ENCODE assay signal across 15 cellular contexts in the genomic region with DNA sequence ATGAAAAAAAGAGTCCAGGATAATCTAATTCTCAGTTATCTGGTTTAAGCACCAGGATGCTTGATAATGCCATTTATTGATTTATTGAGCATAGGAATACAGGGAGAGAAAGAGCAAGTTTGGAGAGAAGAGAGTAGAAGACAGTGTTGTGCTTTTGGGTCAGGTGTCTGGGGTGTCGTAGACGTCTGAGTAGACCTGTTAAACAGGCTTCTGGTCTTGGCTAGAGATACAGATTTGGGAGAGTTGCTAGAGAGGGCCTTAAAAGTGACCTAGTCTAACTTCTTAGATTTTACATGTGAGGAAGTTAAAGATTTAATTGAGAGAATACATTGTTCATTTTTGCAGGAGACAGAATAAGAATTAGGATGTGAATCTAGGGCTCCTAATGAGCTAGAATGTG. TPM values are rescaled to one million over a fixed set of nuclear protein-coding genes. Genes with fewer than 3 reads are reported as not detected.
DNase-seq lines count a peak whose midpoint lies in the region; ATAC-seq and TF ChIP-seq lines count a peak whose summit lies in the region.
"Had no signal": no experiment of that assay in that cellular context is flagged by ENCODE, and none has a peak within 500 bp of the region (broad histone marks: within the 10 kb centered on the region; RNA-seq: fewer than 3 reads in every experiment).

No MANE protein-coding gene starts in this region.

- no peak for ATAC-seq in activated T-cell treated with anti-CD3 and anti-CD28 coated beads, Interleukin-2, amount 50 U/mL, for 72 hours (replicated peaks in 1 of 2)
- ATAC-seq in PC-3 = no peak

- H3K36me3 ChIP-seq in CD4-positive, alpha-beta memory T cell (ENCODE audit: insufficient read depth, low read length) = no peaks in the 10 kb centered on the region
- H3K36me3 ChIP-seq in prostate gland (no peaks in the 10 kb centered on the region), PC-3 (ENCODE audit: low read depth, low read length) (peaks cover 25% of the 10 kb centered on the region)

- no peaks in the 10 kb centered on the region for H3K9me2 ChIP-seq in PC-3 (replicated peaks; ENCODE audit: low read length)

- TF ChIP-seq CTCF in VCaP (conservative IDR thresholded peaks at IDR 0.05) (no peak), prostate gland (IDR thresholded peaks at IDR 0.05) (no peak), PC-3 (conservative IDR thresholded peaks at IDR 0.05; ENCODE audit: low read depth, low read length) (no peak)

- peaks cover 54% of the 10 kb centered on the region for H3K4me1 Mint-ChIP-seq in activated T-cell treated with anti-CD3 and anti-CD28 coated beads, Interleukin-2, amount 50 U/mL, for 72 hours (ENCODE audit: low read depth)
- H3K4me1 Mint-ChIP-seq in CD4-positive, alpha-beta memory T cell = peaks cover 50 to 91% (median 70%) of the 10 kb centered on the region in 4 donors
- H3K4me1 Mint-ChIP-seq: H9 had no signal

- no peaks in the 10 kb centered on the region for H3K27me3 ChIP-seq in CD4-positive, alpha-beta memory T cell (ENCODE audit: insufficient read depth, low read length)
- H3K27me3 ChIP-seq in prostate gland (replicated peaks; ENCODE audit: insufficient read depth) (no peaks in the 10 kb centered on the region), PC-3 (ENCODE audit: low read length) (no peaks in the 10 kb centered on the region)

- no peaks in the 10 kb centered on the region for H4K20me1 ChIP-seq in PC-3 (ENCODE audit: low read length)

- no peaks in the 10 kb centered on the region for H3K9me3 Mint-ChIP-seq in activated T-cell treated with anti-CD3 and anti-CD28 coated beads, Interleukin-2, amount 50 U/mL, for 72 hours
- H3K9me3 Mint-ChIP-seq in CD4-positive, alpha-beta memory T cell = no peaks in the 10 kb centered on the region
- H3K9me3 Mint-ChIP-seq: H9 had no signal

- peaks cover 33% of the 10 kb centered on the region for H3K79me2 ChIP-seq in PC-3 (ENCODE audit: low read length)

- intact Hi-C loops in CD4-positive, alpha-beta memory T cell (cut with micrococcal nuclease) = no loop called here
- intact Hi-C loops in prostate gland (cut with DNase I) (no loop called here), PC-3 (cut with micrococcal nuclease) (no loop called here)

- WGBS in prostate gland = 39% methylated on average over 2 of the region's 2 CpGs

- H3K4me3 ChIP-seq in CD4-positive, alpha-beta memory T cell (ENCODE audit: low read length in 2 of 2) = no peak overlapping the region
- H3K4me3 ChIP-seq in prostate gland = no peak overlapping the region
- H3K4me3 ChIP-seq in PC-3 (ENCODE audit: low read length) = no peak overlapping the region
- H3K4me3 ChIP-seq: GM23248 had no signal

- no peaks in the 10 kb centered on the region for H3K9me3 ChIP-seq in CD4-positive, alpha-beta memory T cell (ENCODE audit: control insufficient read depth in 1 of 2, low read length in 2 of 2)
- H3K9me3 ChIP-seq in prostate gland (no peaks in the 10 kb centered on the region), PC-3 (ENCODE audit: low read length) (peaks cover 10% of the 10 kb centered on the region)

- TF ChIP-seq POLR2A in prostate gland (IDR thresholded peaks at IDR 0.05) = no peak

- no peaks in the 10 kb centered on the region for H3F3A ChIP-seq in PC-3 (ENCODE audit: low read length, unreplicated experiment)

- DNase-seq in activated T-cell treated with anti-CD3 and anti-CD28 coated beads, Interleukin-2, amount 50 U/mL, for 72 hours = no peak
- DNase-seq in activated T-cell treated with anti-CD3 and anti-CD28 coated beads for 4 hours (no peak), prostate gland (ENCODE audit: low spot score) (peak; percentile 17), glomerular visceral epithelial cell (ENCODE audit: extremely low spot score) (no peak), PC-3 (no peak)
- DNase-seq in CD4-positive, alpha-beta memory T cell = no peak
- DNase-seq: H9, KBM-7, NCI-H1092, NCI-H1436 treated with DMSO at 0.1 percent for 48 hours, NCI-H1930, NCI-H2227 treated with DMSO at 0.1 percent for 48 hours, NCI-H510A had no signal

- no TSS peak for BruUV-seq in PC-3 (replicated peaks; lab: Mats Ljungman, UMichigan)

- POLR2A ChIA-PET in CD4-positive, alpha-beta memory T cell (lab: Charles Lee; ENCODE audit: partially characterized antibody) = interaction anchor here (0.6 to 5.1 kb wide), 2 partner anchors 34 to 85 kb away, joined by 3 to 19 read pairs; a partner anchor contains a TSS
- POLR2A ChIA-PET in PC-3 (lab: Charles Lee; ENCODE audit: unreplicated experiment) = no interaction called here

- peaks cover 58% of the 10 kb centered on the region for H3K4me1 ChIP-seq in CD4-positive, alpha-beta memory T cell (ENCODE audit: insufficient read depth, low read length)
- H3K4me1 ChIP-seq in prostate gland (replicated peaks) (no peaks in the 10 kb centered on the region), PC-3 (ENCODE audit: insufficient read depth, low read length) (peaks cover 18% of the 10 kb centered on the region)

- H3K36me3 Mint-ChIP-seq in activated T-cell treated with anti-CD3 and anti-CD28 coated beads, Interleukin-2, amount 50 U/mL, for 72 hours (ENCODE audit: insufficient read depth in 2 of 2) = peaks cover 3 to 10% of the 10 kb centered on the region in 2 donors
- peaks cover 25 to 42% of the 10 kb centered on the region in 2 donors for H3K36me3 Mint-ChIP-seq in CD4-positive, alpha-beta memory T cell

- no peak overlapping the region for H3K9ac ChIP-seq in PC-3 (ENCODE audit: low read length)
- H3K9ac ChIP-seq: GM23248 had no signal

- H3K27ac Mint-ChIP-seq in activated T-cell treated with anti-CD3 and anti-CD28 coated beads, Interleukin-2, amount 50 U/mL, for 72 hours = peak overlapping the region; percentile 33
- peak overlapping the region in 6 of 7 donors; percentile 0 to 90 (median 51) for H3K27ac Mint-ChIP-seq in CD4-positive, alpha-beta memory T cell
- H3K27ac Mint-ChIP-seq: H9 had no signal

- H3K4me2 ChIP-seq in PC-3 (ENCODE audit: low read length) = no peak overlapping the region

- H3K4me3 Mint-ChIP-seq in activated T-cell treated with anti-CD3 and anti-CD28 coated beads, Interleukin-2, amount 50 U/mL, for 72 hours = no peak overlapping the region
- H3K4me3 Mint-ChIP-seq in CD4-positive, alpha-beta memory T cell = peak overlapping the region in 3 of 8 donors; percentile 3 to 33 (median 23)
- H3K4me3 Mint-ChIP-seq: H9 had no signal

- CTCF ChIA-PET in CD4-positive, alpha-beta memory T cell (lab: Charles Lee; ENCODE audit: partially characterized antibody) = interaction anchor here (0.8 to 1.8 kb wide), 5 partner anchors 10 to 102 kb away, joined by 3 to 6 read pairs (median 4); a partner anchor contains a TSS
- CTCF ChIA-PET in PC-3 (lab: Charles Lee) = no interaction called here

- no peaks in the 10 kb centered on the region for H3K27me3 Mint-ChIP-seq in activated T-cell treated with anti-CD3 and anti-CD28 coated beads, Interleukin-2, amount 50 U/mL, for 72 hours (ENCODE audit: low read depth)
- no peaks in the 10 kb centered on the region for H3K27me3 Mint-ChIP-seq in CD4-positive, alpha-beta memory T cell

- no peak overlapping the region for H3K27ac ChIP-seq in CD4-positive, alpha-beta memory T cell (ENCODE audit: low read depth, low read length)
- H3K27ac ChIP-seq in VCaP (0 out of 2 replicates have a peak overlapping the region, but pooled peaks have one; percentile 5), prostate gland (no peak overlapping the region), PC-3 (ENCODE audit: low read length) (no peak overlapping the region)
- H3K27ac ChIP-seq: GM23248 had no signal

- H2AFZ ChIP-seq in PC-3 (ENCODE audit: low read length) = no peak overlapping the region
- H2AFZ ChIP-seq: GM23248 had no signal

RNA-seq across cellular contexts. Expression of a gene that starts 34.3 kb away (rescaled TPM):
- 10 to 100 TPM; 28.0 to 30.4 TPM for total RNA-seq in activated T-cell treated with anti-CD3 and anti-CD28 coated beads, Interleukin-2, amount 50 U/mL, for 72 hours
- total RNA-seq in CD4-positive, alpha-beta memory T cell = 100 to 1,000 TPM in 1 of 2 experiments, 10 to 100 TPM in 1; 97.8 to 103 TPM
- polyA plus RNA-seq in CD4-positive, alpha-beta memory T cell = 10 to 100 TPM; 36.2 to 58.3 TPM
- total RNA-seq in prostate gland (10 to 100 TPM; 19.4 to 52.6 TPM), PC-3 (2014; rRNA removed) (13.5 and 15.0 TPM in 2 replicates)

RNA-seq across cellular contexts. Expression of a gene that starts 34.5 kb away (rescaled TPM):
- 10 to 100 TPM; 13.5 to 15.0 TPM for total RNA-seq in activated T-cell treated with anti-CD3 and anti-CD28 coated beads, Interleukin-2, amount 50 U/mL, for 72 hours
- 1 to 10 TPM; 8.8 to 9.6 TPM for total RNA-seq in CD4-positive, alpha-beta memory T cell
- 10 to 100 TPM; 16.4 to 29.0 TPM for polyA plus RNA-seq in CD4-positive, alpha-beta memory T cell
- total RNA-seq in prostate gland (10 to 100 TPM; 10.3 to 15.1 TPM), PC-3 (2014; rRNA removed) (30.7 and 47.0 TPM in 2 replicates)
